In genomic region chr2:182763311-182763912, GRCh38 we compare ENCODE assay signal across 8 cellular contexts. TPM values are rescaled to one million over a fixed set of nuclear protein-coding genes. Genes with fewer than 3 reads are reported as not detected.
DNase-seq lines count a peak whose midpoint lies in the region; ATAC-seq and TF ChIP-seq lines count a peak whose summit lies in the region.

No MANE protein-coding gene starts in this region.

- no peaks in the 10 kb centered on the region for H4K20me1 ChIP-seq in smooth muscle cell (ENCODE audit: low read depth)

- H3K9ac ChIP-seq in smooth muscle cell (ENCODE audit: low read depth), result no peak overlapping the region

- peak; percentile 57 for TF ChIP-seq CTCF in smooth muscle cell (IDR thresholded peaks at IDR 0.05; ENCODE audit: borderline replicate concordance, insufficient read depth, poor library complexity, severe bottlenecking)

- H3K27me3 ChIP-seq in smooth muscle cell (ENCODE audit: low read depth), result no peaks in the 10 kb centered on the region

- no peak overlapping the region for H2AFZ ChIP-seq in smooth muscle cell (ENCODE audit: low read depth)

- H3K9me3 ChIP-seq in smooth muscle cell (replicated peaks; ENCODE audit: low read depth), result no peaks in the 10 kb centered on the region

- DNase-seq in GM03348 (ENCODE audit: low spot score) (peak; percentile 18), RPMI8226 (peak; percentile 52), foreskin melanocyte (peak; percentile 18), smooth muscle cell (lab: John Stamatoyannopoulos, UW; ENCODE audit: unreplicated experiment) (no peak), germinal center (ENCODE audit: low spot score) (no peak)

- no peaks in the 10 kb centered on the region for H3F3A ChIP-seq in smooth muscle cell (ENCODE audit: low read depth)

- H3K36me3 ChIP-seq in smooth muscle cell (ENCODE audit: low read depth), result peaks cover 10% of the 10 kb centered on the region

- ATAC-seq in HG03354 (IDR thresholded peaks at IDR 0.05; ENCODE audit: poor library complexity, severe bottlenecking, unreplicated experiment) (peak; percentile 59), GM19467 (IDR thresholded peaks at IDR 0.05; ENCODE audit: unreplicated experiment) (no peak), HG03097 (IDR thresholded peaks at IDR 0.05; ENCODE audit: low FRiP score, unreplicated experiment) (no peak)

- H3K4me3 ChIP-seq in smooth muscle cell, result no peak overlapping the region

- H3K4me2 ChIP-seq in smooth muscle cell, result no peak overlapping the region

- H3K27ac ChIP-seq in smooth muscle cell (ENCODE audit: low read depth), result peak overlapping the region; percentile 27

- WGBS in smooth muscle cell (ENCODE audit: low lambda C conversion rate), result 63% methylated on average over 11 of the region's 11 CpGs

- H3K4me1 ChIP-seq in smooth muscle cell (ENCODE audit: low read depth), result peaks cover 6% of the 10 kb centered on the region

- no peaks in the 10 kb centered on the region for H3K79me2 ChIP-seq in smooth muscle cell (ENCODE audit: low read depth)

RNA-seq across cellular contexts. Expression of gene DNAJC10, which starts 47.4 kb away (rescaled TPM):
- 93.0 and 135 TPM in 2 replicates for total RNA-seq in smooth muscle cell
- polyA plus RNA-seq in smooth muscle cell, result 61.2 and 77.4 TPM in 2 replicates

Comparison
In these comparisons a context has a peak if more than half of its experiments do, and no peak if none do; other contexts are left out.
1. DNase-seq: peak in GM03348 (single experiment), RPMI8226 (single experiment) and foreskin melanocyte (single experiment); none in smooth muscle cell (single experiment) and germinal center (single experiment).